In the genomic region with DNA sequence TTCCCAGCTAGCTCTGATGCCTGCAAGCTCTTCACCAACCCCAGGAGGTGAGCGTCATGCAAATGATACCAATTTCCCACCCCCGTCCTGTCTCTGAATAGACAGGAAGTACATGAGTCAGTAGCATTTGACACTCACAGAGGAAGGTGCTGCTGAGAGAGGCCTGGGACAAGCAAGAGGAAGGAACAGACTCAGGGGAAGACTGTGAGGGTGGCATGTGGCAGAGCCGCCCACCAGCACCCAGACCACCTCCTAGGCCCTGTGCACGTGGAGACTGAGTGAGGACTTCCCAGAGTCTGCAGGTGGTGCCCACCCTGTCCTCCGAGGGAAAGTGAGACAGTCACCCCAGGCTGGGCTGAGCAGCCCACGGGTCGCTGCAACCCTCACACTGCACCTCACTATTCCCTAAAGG, we compare ENCODE assay signal across 8 cellular contexts.
DNase-seq lines count a peak whose midpoint lies in the region; ATAC-seq and TF ChIP-seq lines count a peak whose summit lies in the region.

No MANE protein-coding gene starts in this region.

- no peaks in the 10 kb centered on the region for H3K4me1 ChIP-seq in mesenchymal stem cell (ENCODE audit: control insufficient read depth, insufficient read depth, low read depth, low read length)

- no peak overlapping the region for H2BK5ac ChIP-seq in mesenchymal stem cell (ENCODE audit: low read depth, low read length, poor library complexity, severe bottlenecking)

- peak overlapping the region in 1 of 2 donors; percentile 66 for H3K4me3 Mint-ChIP-seq in CD14-positive monocyte
- no peak overlapping the region for H3K4me3 Mint-ChIP-seq in T-helper 17 cell

- H3K4me1 Mint-ChIP-seq in CD14-positive monocyte = peaks cover 10% of the 10 kb centered on the region
- peaks cover 12% of the 10 kb centered on the region for H3K4me1 Mint-ChIP-seq in T-helper 17 cell

- peaks cover 3 to 8% (median 5%) of the 10 kb centered on the region in 7 donors for H3K9me3 Mint-ChIP-seq in CD14-positive monocyte

- H3K9me3 ChIP-seq in T-helper 17 cell (ENCODE audit: control insufficient read depth, low read length, poor library complexity, severe bottlenecking) = no peaks in the 10 kb centered on the region
- peaks cover 3% of the 10 kb centered on the region for H3K9me3 ChIP-seq in mesenchymal stem cell (ENCODE audit: control insufficient read depth, low read length)

- no peak overlapping the region for H4K8ac ChIP-seq in mesenchymal stem cell (ENCODE audit: low read length)

- H3K14ac ChIP-seq in mesenchymal stem cell (ENCODE audit: low read length in 2 of 2) = no peak overlapping the region

- no peak for TF ChIP-seq CTCF in CD14-positive monocyte (IDR thresholded peaks at IDR 0.05)

- H3K27ac Mint-ChIP-seq in CD14-positive monocyte (peak overlapping the region in 5 of 7 donors; percentile 11 to 75 (median 47)), T-helper 17 cell (peak overlapping the region; percentile 81)

- H2BK120ac ChIP-seq in mesenchymal stem cell (ENCODE audit: low read depth, low read length) = no peak overlapping the region

- H2BK12ac ChIP-seq in mesenchymal stem cell (ENCODE audit: low read length in 2 of 2) = no peak overlapping the region

- no peak overlapping the region for H4K91ac ChIP-seq in mesenchymal stem cell (ENCODE audit: low read length)

- H3K9ac ChIP-seq in mesenchymal stem cell (ENCODE audit: low read length) = no peak overlapping the region

- ATAC-seq in HG03196 (IDR thresholded peaks at IDR 0.05; ENCODE audit: unreplicated experiment) = peak; percentile 92
- peak; percentile 90 for ATAC-seq in T-helper 17 cell

- no peaks in the 10 kb centered on the region for H3K79me1 ChIP-seq in mesenchymal stem cell (replicated peaks; ENCODE audit: low read length, poor library complexity, severe bottlenecking)

- no peak overlapping the region for H3K23ac ChIP-seq in mesenchymal stem cell (ENCODE audit: low read length in 2 of 2)

- H3K4me3 ChIP-seq in mesenchymal stem cell (ENCODE audit: insufficient read depth in 1 of 2, low read depth in 1 of 2, low read length in 2 of 2) = no peak overlapping the region

- H3K36me3 Mint-ChIP-seq in CD14-positive monocyte = no peaks in the 10 kb centered on the region
- H3K36me3 Mint-ChIP-seq in T-helper 17 cell (ENCODE audit: low read depth) = no peaks in the 10 kb centered on the region

- H2AFZ ChIP-seq in mesenchymal stem cell (ENCODE audit: low read depth, low read length) = no peak overlapping the region

- intact Hi-C loops in CD14-positive monocyte (cut with micrococcal nuclease) = no loop called here

- no peak overlapping the region for H3K4ac ChIP-seq in mesenchymal stem cell (ENCODE audit: low read depth in 1 of 2, low read length in 2 of 2)

- H3K4me2 ChIP-seq in mesenchymal stem cell (ENCODE audit: low read length, poor library complexity, severe bottlenecking) = no peak overlapping the region

- H3K18ac ChIP-seq in mesenchymal stem cell (ENCODE audit: low read depth in 1 of 2, low read length in 2 of 2) = no peak overlapping the region

- peaks cover 0 to 18% of the 10 kb centered on the region in 2 experiments for H3K27me3 ChIP-seq in mesenchymal stem cell (ENCODE audit: control insufficient read depth in 1 of 2, insufficient read depth in 1 of 2, low read length in 2 of 2)

- no peak overlapping the region for H2BK15ac ChIP-seq in mesenchymal stem cell (ENCODE audit: low read depth, poor library complexity, severe bottlenecking)

- H3K27me3 Mint-ChIP-seq in CD14-positive monocyte (ENCODE audit: low read depth in 3 of 3) (peaks cover 3 to 6% (median 4%) of the 10 kb centered on the region in 3 donors), T-helper 17 cell (peaks cover 1% of the 10 kb centered on the region)

- no peak overlapping the region for H2AK5ac ChIP-seq in mesenchymal stem cell (ENCODE audit: low read length, severe bottlenecking)

- no peaks in the 10 kb centered on the region for H3K36me3 ChIP-seq in mesenchymal stem cell (ENCODE audit: control insufficient read depth in 1 of 2, insufficient read depth in 2 of 2, low read depth in 1 of 2, low read length in 2 of 2)

- peak; percentile 69 for DNase-seq in CD14-positive monocyte (ENCODE audit: low spot score)
- peak; percentile 76 for DNase-seq in GM19240 (ENCODE audit: insufficient read length, low spot score)
- DNase-seq in T-helper 17 cell = no peak
- peak; percentile 53 for DNase-seq in central memory CD4-positive, alpha-beta T cell
- DNase-seq in stimulated activated CD4-positive, alpha-beta T cell treated with anti-CD3 and anti-CD28 coated beads, Interleukin-1b, Interleukin-23, amount 100 ng/mL, for 24 hours (ENCODE audit: low read depth in 4 of 4, low spot score in 1 of 4) = peak in 3 of 4 experiments; percentile 11 to 60 (median 35)
- no peak for DNase-seq in mesenchymal stem cell
- no peak for DNase-seq in NCI-H748 treated with DMSO at 0.1 percent for 48 hours (lab: John Stamatoyannopoulos, UW)

- H3K27ac ChIP-seq in mesenchymal stem cell (ENCODE audit: low read length, poor library complexity, severe bottlenecking) = no peak overlapping the region

- WGBS in mesenchymal stem cell = 58% methylated on average over 5 of the region's 7 CpGs

Comparison
In these comparisons a context has a peak if more than half of its experiments do, and no peak if none do; other contexts are left out.
1. DNase-seq: peak in CD14-positive monocyte (single experiment), GM19240 (single experiment), central memory CD4-positive, alpha-beta T cell (single experiment) and stimulated activated CD4-positive, alpha-beta T cell treated with anti-CD3 and anti-CD28 coated beads, Interleukin-1b, Interleukin-23, amount 100 ng/mL, for 24 hours (3 of 4); none in T-helper 17 cell (0 of 3), mesenchymal stem cell (single experiment) and NCI-H748 treated with DMSO at 0.1 percent for 48 hours (single experiment).